22 cellular contexts compared by ENCODE assay signal in the genomic region with DNA sequence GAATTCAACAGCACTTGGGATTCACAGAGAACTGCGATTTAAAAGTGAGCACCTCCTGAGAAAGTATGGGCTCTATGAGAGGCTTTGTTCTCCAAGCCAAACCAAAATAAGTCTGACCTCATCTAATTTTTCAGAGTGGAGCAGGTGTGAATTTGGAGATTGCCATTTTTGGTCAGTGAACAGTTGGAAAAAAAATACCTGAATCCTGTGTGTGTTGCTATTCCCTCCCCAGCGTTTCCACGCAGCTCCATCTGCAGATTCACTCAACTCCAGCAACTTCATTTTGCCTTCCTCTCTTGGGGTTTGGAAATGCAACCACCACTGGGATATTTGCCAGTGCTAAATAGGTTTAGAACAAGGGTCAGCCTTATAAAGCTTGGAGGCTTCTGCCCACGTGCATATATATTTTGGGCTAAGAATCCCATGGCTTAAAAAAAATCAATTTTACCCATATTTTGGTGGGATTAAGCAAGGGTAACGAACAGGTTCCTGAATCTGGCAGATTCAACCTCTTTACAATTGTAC. TPM values are rescaled to one million over a fixed set of nuclear protein-coding genes. Genes with fewer than 3 reads are reported as not detected.
DNase-seq lines count a peak whose midpoint lies in the region; ATAC-seq and TF ChIP-seq lines count a peak whose summit lies in the region.
"Had no signal": no experiment of that assay in that cellular context is flagged by ENCODE, and none has a peak within 500 bp of the region (broad histone marks: within the 10 kb centered on the region; RNA-seq: fewer than 3 reads in every experiment).

No MANE protein-coding gene starts in this region.

- H3K27ac ChIP-seq in GM23338 (ENCODE audit: low read depth) (no peak overlapping the region), sigmoid colon (peak overlapping the region in 3 of 4 donors; percentile 17 to 62 (median 53))
- H3K27ac ChIP-seq: RWPE1 had no signal

- H3K9me3 ChIP-seq in sigmoid colon, result peaks cover 0 to 4% (median 2%) of the 10 kb centered on the region in 4 donors

- no peak for TF ChIP-seq POLR2A in sigmoid colon (IDR thresholded peaks at IDR 0.05)

- no peaks in the 10 kb centered on the region for H3K4me1 Mint-ChIP-seq in GM23338

- H3K36me3 ChIP-seq in GM23338 (ENCODE audit: insufficient read depth) (no peaks in the 10 kb centered on the region), sigmoid colon (no peaks in the 10 kb centered on the region)

- H3K27me3 Mint-ChIP-seq in GM23338 (ENCODE audit: insufficient read depth, low read depth, poor library complexity), result peaks cover 2% of the 10 kb centered on the region

- no peaks in the 10 kb centered on the region for H3F3A ChIP-seq in GM23338 (replicated peaks; ENCODE audit: low read depth)

- H3K27me3 ChIP-seq in GM23338 (ENCODE audit: insufficient read depth), result no peaks in the 10 kb centered on the region
- no peaks in the 10 kb centered on the region for H3K27me3 ChIP-seq in sigmoid colon

- H4K20me1 ChIP-seq in GM23338 (replicated peaks; ENCODE audit: insufficient read depth), result no peaks in the 10 kb centered on the region

- no peak overlapping the region for H3K27ac Mint-ChIP-seq in GM23338
- H3K27ac Mint-ChIP-seq: CD14-positive monocyte had no signal

- DNase-seq in GM23338 (ENCODE audit: low spot score) (no peak), SK-MEL-5 (ENCODE audit: low read depth, low spot score) (peak; percentile 87), fibroblast of the conjunctiva (ENCODE audit: low read depth) (peak; percentile 28), sigmoid colon (no peak), NCI-H526 treated with DMSO at 0.1 percent for 48 hours (lab: John Stamatoyannopoulos, UW) (no peak), epidermal melanocyte (ENCODE audit: insufficient read length, low spot score) (no peak), left lobe of liver (ENCODE audit: low spot score) (no peak)
- DNase-seq: ACHN; AML-193; COR-L47; H7; IMR-90; Kasumi-1; MM.1S; NCI-H1105; NCI-H1694; NCI-H345; NCI-H526; NK-92 treated with Interleukin-12 subunit alpha and Interleukin-12 subunit beta, amount 100 ng/mL, for 24 hours; OCI-M1 had no signal

- no peaks in the 10 kb centered on the region for H3K36me3 Mint-ChIP-seq in GM23338 (ENCODE audit: low read depth)
- H3K36me3 Mint-ChIP-seq: CD14-positive monocyte had no signal

- H3K4me3 ChIP-seq in GM23338, result no peak overlapping the region
- no peak overlapping the region for H3K4me3 ChIP-seq in sigmoid colon

- H3K79me2 ChIP-seq in GM23338 (replicated peaks; ENCODE audit: insufficient read depth), result no peaks in the 10 kb centered on the region

- ATAC-seq in GM23338 (no peak), left lobe of liver (no peak)

- in situ Hi-C loops in SK-MEL-5 (cut with HindIII; ENCODE audit: low pct_unique_long_range_greater_than_20kb, low sequenced_read_pairs), result no loop called here

- H3K9me2 ChIP-seq in GM23338 (ENCODE audit: insufficient read depth), result no peaks in the 10 kb centered on the region

- H3K4me1 ChIP-seq in GM23338 (ENCODE audit: insufficient read depth) (no peaks in the 10 kb centered on the region), sigmoid colon (peaks cover 0 to 64% (median 47%) of the 10 kb centered on the region in 4 donors)

- no peak overlapping the region for H3K4me2 ChIP-seq in GM23338

- TF ChIP-seq EP300 in sigmoid colon (IDR thresholded peaks at IDR 0.05), result no peak

- intact Hi-C loops in sigmoid colon (cut with DNase I), result no loop called here

- peaks cover 2% of the 10 kb centered on the region; the same call in 1 of the 3 replicates for H3K9me3 Mint-ChIP-seq in GM23338

- no peak for TF ChIP-seq CTCF in GM23338 (conservative IDR thresholded peaks at IDR 0.05; ENCODE audit: low read depth in 2 of 2)
- no peak for TF ChIP-seq CTCF in sigmoid colon (IDR thresholded peaks at IDR 0.05)

- H3K4me3 Mint-ChIP-seq in GM23338, result no peak overlapping the region
- H3K4me3 Mint-ChIP-seq: CD14-positive monocyte had no signal

- peak overlapping the region; percentile 3; the same call in 1 of the 2 replicates for H2AFZ ChIP-seq in GM23338

- 77 to 79% methylated on average over 5 of the region's 5 CpGs for WGBS in sigmoid colon, 2 donors

TF ChIP-seq in GM23338, 12 proteins besides CTCF, POLR2A, EP300 and RAD21:
- TF ChIP-seq, protein P1, sequence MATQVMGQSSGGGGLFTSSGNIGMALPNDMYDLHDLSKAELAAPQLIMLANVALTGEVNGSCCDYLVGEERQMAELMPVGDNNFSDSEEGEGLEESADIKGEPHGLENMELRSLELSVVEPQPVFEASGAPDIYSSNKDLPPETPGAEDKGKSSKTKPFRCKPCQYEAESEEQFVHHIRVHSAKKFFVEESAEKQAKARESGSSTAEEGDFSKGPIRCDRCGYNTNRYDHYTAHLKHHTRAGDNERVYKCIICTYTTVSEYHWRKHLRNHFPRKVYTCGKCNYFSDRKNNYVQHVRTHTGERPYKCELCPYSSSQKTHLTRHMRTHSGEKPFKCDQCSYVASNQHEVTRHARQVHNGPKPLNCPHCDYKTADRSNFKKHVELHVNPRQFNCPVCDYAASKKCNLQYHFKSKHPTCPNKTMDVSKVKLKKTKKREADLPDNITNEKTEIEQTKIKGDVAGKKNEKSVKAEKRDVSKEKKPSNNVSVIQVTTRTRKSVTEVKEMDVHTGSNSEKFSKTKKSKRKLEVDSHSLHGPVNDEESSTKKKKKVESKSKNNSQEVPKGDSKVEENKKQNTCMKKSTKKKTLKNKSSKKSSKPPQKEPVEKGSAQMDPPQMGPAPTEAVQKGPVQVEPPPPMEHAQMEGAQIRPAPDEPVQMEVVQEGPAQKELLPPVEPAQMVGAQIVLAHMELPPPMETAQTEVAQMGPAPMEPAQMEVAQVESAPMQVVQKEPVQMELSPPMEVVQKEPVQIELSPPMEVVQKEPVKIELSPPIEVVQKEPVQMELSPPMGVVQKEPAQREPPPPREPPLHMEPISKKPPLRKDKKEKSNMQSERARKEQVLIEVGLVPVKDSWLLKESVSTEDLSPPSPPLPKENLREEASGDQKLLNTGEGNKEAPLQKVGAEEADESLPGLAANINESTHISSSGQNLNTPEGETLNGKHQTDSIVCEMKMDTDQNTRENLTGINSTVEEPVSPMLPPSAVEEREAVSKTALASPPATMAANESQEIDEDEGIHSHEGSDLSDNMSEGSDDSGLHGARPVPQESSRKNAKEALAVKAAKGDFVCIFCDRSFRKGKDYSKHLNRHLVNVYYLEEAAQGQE (IDR thresholded peaks at IDR 0.05; ENCODE audit: unreplicated experiment), result no peak
- TF ChIP-seq JUNB (IDR thresholded peaks at IDR 0.05; ENCODE audit: unreplicated experiment) (no peak), STAT1 (IDR thresholded peaks at IDR 0.05; ENCODE audit: unreplicated experiment) (no peak)

RNA-seq across cellular contexts. Expression of a gene that starts 11.2 kb away (rescaled TPM):
- not detected in 2 replicates for total RNA-seq in GM23338 (2014; rRNA removed; shearing (Covaris generic))
- polyA plus RNA-seq in GM23338 (2016; fragmentation: Nextera tagmentation; extraction: Ambion mirVana) (not detected in 2 replicates), sigmoid colon (1 to 10 TPM in 2 of 3 donors, under 1 TPM in 1; 0.46 to 2.6 (median 1.8) TPM)
- 0.35 and 0.42 TPM in 2 replicates for total RNA-seq in SK-MEL-5 (2014; rRNA removed; shearing (Covaris generic))
- polyA plus RNA-seq in SK-MEL-5 (2015; cell fraction: cytosol; rRNA removed), result 0.11 and 0.30 TPM in 2 replicates
- not detected in 2 replicates for polyA plus RNA-seq in SK-MEL-5 (2015; cell fraction: nucleus; rRNA removed)
- total RNA-seq in sigmoid colon (100 to 1,000 TPM in 3 of 4 donors, 10 to 100 TPM in 1; 58.3 to 160 (median 121) TPM), left lobe of liver (0.13 TPM)
- total RNA-seq: IMR-90 had no signal
- polyA plus RNA-seq: CD14-positive monocyte, IMR-90 had no signal

Comparison
In these comparisons a context has a peak if more than half of its experiments do, and no peak if none do; other contexts are left out.
1. DNase-seq: peak in SK-MEL-5 (single experiment) and fibroblast of the conjunctiva (single experiment); none in GM23338 (single experiment), sigmoid colon (single experiment), NCI-H526 treated with DMSO at 0.1 percent for 48 hours (single experiment), epidermal melanocyte (single experiment) and left lobe of liver (single experiment).
2. RNA of a gene that starts 11.2 kb away (total RNA-seq): 58.3 to 160 TPM in sigmoid colon; 0.35 to 0.42 TPM in SK-MEL-5, 0.13 TPM in left lobe of liver (single experiment) and not detected in GM23338; every median in the first group is over 10 times any median in the second.